ENCODE assay signal across 1 cellular context in the genomic region with DNA sequence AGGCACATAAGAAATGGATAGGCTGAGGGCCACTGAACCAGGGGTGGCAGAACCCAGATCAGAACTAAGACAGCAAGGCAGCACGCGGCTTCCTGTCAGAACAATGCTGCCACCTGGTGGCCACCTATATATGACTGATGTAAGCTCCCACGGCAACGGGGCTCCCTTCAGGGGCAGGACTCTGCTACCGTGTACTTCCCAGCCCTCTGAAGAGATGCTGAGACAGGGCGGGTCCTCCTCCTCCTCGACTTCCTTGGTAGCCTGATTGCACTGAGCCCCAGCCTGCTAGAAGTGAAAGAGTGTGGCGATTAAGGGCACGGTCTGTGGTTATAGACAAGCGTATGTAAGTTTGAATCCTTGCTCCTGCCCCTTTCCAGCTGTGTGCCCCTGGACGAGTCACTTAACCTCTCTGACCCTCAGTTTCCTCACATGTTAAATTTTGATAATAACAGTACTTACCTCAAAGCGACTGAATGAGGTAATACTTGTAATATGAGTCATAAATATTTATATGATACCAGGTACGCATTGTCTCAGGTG.
TF ChIP-seq lines count a peak whose summit lies in the region.

No MANE protein-coding gene starts in this region.

TF ChIP-seq in K562, 482 proteins besides CTCF, POLR2A, EP300 and RAD21 (continued from another document):
- TF ChIP-seq JUND (IDR thresholded peaks at IDR 0.05; ENCODE audit: borderline replicate concordance, low read depth, low read length), result peak; percentile 28; the same call in 1 of the 2 replicates
- peak; percentile 20; the same call in 1 of the 3 replicates for TF ChIP-seq JUND (tag; IDR thresholded peaks at IDR 0.05; ENCODE audit: borderline replicate concordance, low read depth, low read length)
- TF ChIP-seq MYNN (IDR thresholded peaks at IDR 0.05), result 0 out of 2 replicates have a peak, but pooled peaks have one; percentile 21
- TF ChIP-seq MYNN (CRISPR knock-in tag; IDR thresholded peaks at IDR 0.05), result no peak
- TF ChIP-seq CREM (IDR thresholded peaks at IDR 0.05; ENCODE audit: low read depth), result peak; percentile 62
- TF ChIP-seq RB1 (IDR thresholded peaks at IDR 0.05; ENCODE audit: low read depth), result peak; percentile 65; the same call in 1 of the 2 replicates
- TF ChIP-seq, protein P1, sequence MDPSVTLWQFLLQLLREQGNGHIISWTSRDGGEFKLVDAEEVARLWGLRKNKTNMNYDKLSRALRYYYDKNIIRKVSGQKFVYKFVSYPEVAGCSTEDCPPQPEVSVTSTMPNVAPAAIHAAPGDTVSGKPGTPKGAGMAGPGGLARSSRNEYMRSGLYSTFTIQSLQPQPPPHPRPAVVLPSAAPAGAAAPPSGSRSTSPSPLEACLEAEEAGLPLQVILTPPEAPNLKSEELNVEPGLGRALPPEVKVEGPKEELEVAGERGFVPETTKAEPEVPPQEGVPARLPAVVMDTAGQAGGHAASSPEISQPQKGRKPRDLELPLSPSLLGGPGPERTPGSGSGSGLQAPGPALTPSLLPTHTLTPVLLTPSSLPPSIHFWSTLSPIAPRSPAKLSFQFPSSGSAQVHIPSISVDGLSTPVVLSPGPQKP (CRISPR knock-in tag; IDR thresholded peaks at IDR 0.05), result no peak
- TF ChIP-seq YY1 (IDR thresholded peaks at IDR 0.05; ENCODE audit: borderline replicate concordance in 1 of 3, control insufficient read depth in 1 of 3, extremely low read depth in 1 of 3, insufficient read depth in 3 of 3, insufficient read length in 1 of 3, insufficient replicate concordance in 2 of 3, low read depth in 1 of 3, low read length in 2 of 3), result peak in 1 of 3 experiments; percentile 36
- peak; percentile 70; the same call in 1 of the 2 replicates for TF ChIP-seq CTBP1 (IDR thresholded peaks at IDR 0.05; ENCODE audit: borderline replicate concordance)
- TF ChIP-seq, protein P2, sequence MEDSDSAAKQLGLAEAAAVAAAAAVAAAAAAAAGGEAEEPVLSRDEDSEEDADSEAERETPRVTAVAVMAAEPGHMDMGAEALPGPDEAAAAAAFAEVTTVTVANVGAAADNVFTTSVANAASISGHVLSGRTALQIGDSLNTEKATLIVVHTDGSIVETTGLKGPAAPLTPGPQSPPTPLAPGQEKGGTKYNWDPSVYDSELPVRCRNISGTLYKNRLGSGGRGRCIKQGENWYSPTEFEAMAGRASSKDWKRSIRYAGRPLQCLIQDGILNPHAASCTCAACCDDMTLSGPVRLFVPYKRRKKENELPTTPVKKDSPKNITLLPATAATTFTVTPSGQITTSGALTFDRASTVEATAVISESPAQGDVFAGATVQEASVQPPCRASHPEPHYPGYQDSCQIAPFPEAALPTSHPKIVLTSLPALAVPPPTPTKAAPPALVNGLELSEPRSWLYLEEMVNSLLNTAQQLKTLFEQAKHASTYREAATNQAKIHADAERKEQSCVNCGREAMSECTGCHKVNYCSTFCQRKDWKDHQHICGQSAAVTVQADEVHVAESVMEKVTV (CRISPR knock-in tag; IDR thresholded peaks at IDR 0.05), result peak; percentile 43; the same call in 1 of the 2 replicates
- no peak for TF ChIP-seq JUN (IDR thresholded peaks at IDR 0.05; ENCODE audit: borderline replicate concordance, low read depth, low read length)
- peak; percentile 30; the same call in 1 of the 2 replicates for TF ChIP-seq JUN (CRISPR knock-in tag; IDR thresholded peaks at IDR 0.05; ENCODE audit: borderline replicate concordance)
- TF ChIP-seq ARID2 (IDR thresholded peaks at IDR 0.05), result 0 out of 2 replicates have a peak, but pooled peaks have one; percentile 22
- TF ChIP-seq, protein P3, sequence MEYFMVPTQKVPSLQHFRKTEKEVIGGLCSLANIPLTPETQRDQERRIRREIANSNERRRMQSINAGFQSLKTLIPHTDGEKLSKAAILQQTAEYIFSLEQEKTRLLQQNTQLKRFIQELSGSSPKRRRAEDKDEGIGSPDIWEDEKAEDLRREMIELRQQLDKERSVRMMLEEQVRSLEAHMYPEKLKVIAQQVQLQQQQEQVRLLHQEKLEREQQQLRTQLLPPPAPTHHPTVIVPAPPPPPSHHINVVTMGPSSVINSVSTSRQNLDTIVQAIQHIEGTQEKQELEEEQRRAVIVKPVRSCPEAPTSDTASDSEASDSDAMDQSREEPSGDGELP (CRISPR knock-in tag; IDR thresholded peaks at IDR 0.05; ENCODE audit: borderline replicate concordance), result peak; percentile 45; the same call in 1 of the 2 replicates
- TF ChIP-seq STAG1 (CRISPR knock-in tag; IDR thresholded peaks at IDR 0.05; ENCODE audit: borderline replicate concordance), result peak; percentile 65; the same call in 1 of the 2 replicates
- TF ChIP-seq, protein P4, sequence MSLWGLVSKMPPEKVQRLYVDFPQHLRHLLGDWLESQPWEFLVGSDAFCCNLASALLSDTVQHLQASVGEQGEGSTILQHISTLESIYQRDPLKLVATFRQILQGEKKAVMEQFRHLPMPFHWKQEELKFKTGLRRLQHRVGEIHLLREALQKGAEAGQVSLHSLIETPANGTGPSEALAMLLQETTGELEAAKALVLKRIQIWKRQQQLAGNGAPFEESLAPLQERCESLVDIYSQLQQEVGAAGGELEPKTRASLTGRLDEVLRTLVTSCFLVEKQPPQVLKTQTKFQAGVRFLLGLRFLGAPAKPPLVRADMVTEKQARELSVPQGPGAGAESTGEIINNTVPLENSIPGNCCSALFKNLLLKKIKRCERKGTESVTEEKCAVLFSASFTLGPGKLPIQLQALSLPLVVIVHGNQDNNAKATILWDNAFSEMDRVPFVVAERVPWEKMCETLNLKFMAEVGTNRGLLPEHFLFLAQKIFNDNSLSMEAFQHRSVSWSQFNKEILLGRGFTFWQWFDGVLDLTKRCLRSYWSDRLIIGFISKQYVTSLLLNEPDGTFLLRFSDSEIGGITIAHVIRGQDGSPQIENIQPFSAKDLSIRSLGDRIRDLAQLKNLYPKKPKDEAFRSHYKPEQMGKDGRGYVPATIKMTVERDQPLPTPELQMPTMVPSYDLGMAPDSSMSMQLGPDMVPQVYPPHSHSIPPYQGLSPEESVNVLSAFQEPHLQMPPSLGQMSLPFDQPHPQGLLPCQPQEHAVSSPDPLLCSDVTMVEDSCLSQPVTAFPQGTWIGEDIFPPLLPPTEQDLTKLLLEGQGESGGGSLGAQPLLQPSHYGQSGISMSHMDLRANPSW (CRISPR knock-in tag; IDR thresholded peaks at IDR 0.05), result no peak
- TF ChIP-seq ATF7 (IDR thresholded peaks at IDR 0.05), result 0 out of 2 replicates have a peak, but pooled peaks have one; percentile 24
- TF ChIP-seq ZFP36 (IDR thresholded peaks at IDR 0.05; ENCODE audit: low read depth, low read length, partially characterized antibody), result peak; percentile 78
- no peak for TF ChIP-seq MECOM (CRISPR knock-in tag; IDR thresholded peaks at IDR 0.05)
- TF ChIP-seq, protein P5, sequence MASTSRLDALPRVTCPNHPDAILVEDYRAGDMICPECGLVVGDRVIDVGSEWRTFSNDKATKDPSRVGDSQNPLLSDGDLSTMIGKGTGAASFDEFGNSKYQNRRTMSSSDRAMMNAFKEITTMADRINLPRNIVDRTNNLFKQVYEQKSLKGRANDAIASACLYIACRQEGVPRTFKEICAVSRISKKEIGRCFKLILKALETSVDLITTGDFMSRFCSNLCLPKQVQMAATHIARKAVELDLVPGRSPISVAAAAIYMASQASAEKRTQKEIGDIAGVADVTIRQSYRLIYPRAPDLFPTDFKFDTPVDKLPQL (IDR thresholded peaks at IDR 0.05; ENCODE audit: extremely low read depth, insufficient read length), result no peak
- TF ChIP-seq GATA2 (CRISPR knock-in tag; IDR thresholded peaks at IDR 0.05), result peak; percentile 46
- TF ChIP-seq ATF1 (CRISPR knock-in tag; IDR thresholded peaks at IDR 0.05), result no peak
- peak; percentile 20; the same call in 1 of the 2 replicates for TF ChIP-seq ATF1 (tag; IDR thresholded peaks at IDR 0.05)
- TF ChIP-seq RFX1 (IDR thresholded peaks at IDR 0.05), result peak; percentile 58
- no peak for TF ChIP-seq BCL6 (CRISPR knock-in tag; IDR thresholded peaks at IDR 0.05)
- peak; percentile 72 for TF ChIP-seq RBM25 (IDR thresholded peaks at IDR 0.05; ENCODE audit: low read depth, low read length, severe bottlenecking)
